In genomic region chr13:100266026-100266425, GRCh38 we compare ENCODE assay signal across 22 cellular contexts.
DNase-seq lines count a peak whose midpoint lies in the region; ATAC-seq and TF ChIP-seq lines count a peak whose summit lies in the region.
"Had no signal": no experiment of that assay in that cellular context is flagged by ENCODE, and none has a peak within 500 bp of the region (broad histone marks: within the 10 kb centered on the region; RNA-seq: fewer than 3 reads in every experiment).

No MANE protein-coding gene starts in this region.

- WGBS in H9 (ENCODE audit: extremely low coverage, insufficient read length, low lambda C conversion rate), result no CpG with 5 or more reads among the region's 2 CpGs
- WGBS in suprapubic skin, result 97% methylated on average over 2 of the region's 2 CpGs

- H3K4ac ChIP-seq in H9 (ENCODE audit: low read depth, low read length), result no peak overlapping the region

- no peak overlapping the region for H2AK5ac ChIP-seq in H9 (ENCODE audit: insufficient read length, low read length)

- H2BK12ac ChIP-seq in H9 (ENCODE audit: insufficient read length, low read depth, low read length), result no peak overlapping the region

- H4K20me1 ChIP-seq in H9 (ENCODE audit: control insufficient read depth, insufficient read depth, insufficient read length), result no peaks in the 10 kb centered on the region
- H4K20me1 ChIP-seq: BLaER1 treated with 17β-estradiol and CSF1 and Interleukin-3, amounts not matched to agents 10 nM and 100 nM had no signal

- H3K4me2 ChIP-seq in H9 (ENCODE audit: insufficient read depth, insufficient read length, low read length), result no peak overlapping the region
- H3K4me2 ChIP-seq: A549, GM23338 had no signal

- no peak overlapping the region for H4K91ac ChIP-seq in H9 (ENCODE audit: insufficient read length, low read depth, low read length)

- H3K27ac Mint-ChIP-seq in H9, result peak overlapping the region in 2 of 3 experiments; percentile 1 to 2; a peak in 2 of 7 replicates
- H3K27ac Mint-ChIP-seq: CD14-positive monocyte; CD4-positive, alpha-beta T cell; CD8-positive, alpha-beta memory T cell; GM23338 had no signal

- no peak overlapping the region for H2BK120ac ChIP-seq in H9 (ENCODE audit: low read depth, low read length, poor library complexity, severe bottlenecking)

- H3K56ac ChIP-seq in H9 (ENCODE audit: insufficient read length, low read depth, low read length), result no peak overlapping the region

- no peaks in the 10 kb centered on the region for H3K27me3 ChIP-seq in H9 (ENCODE audit: insufficient read depth, low read length)
- no peaks in the 10 kb centered on the region for H3K27me3 ChIP-seq in suprapubic skin
- H3K27me3 ChIP-seq: BE2C; BLaER1 treated with 17β-estradiol and CSF1 and Interleukin-3, amounts not matched to agents 10 nM and 100 nM had no signal

- peaks cover 5% of the 10 kb centered on the region for H3K36me3 ChIP-seq in suprapubic skin
- H3K36me3 ChIP-seq: BE2C had no signal

- H3K23ac ChIP-seq in H9 (ENCODE audit: insufficient read length, low read depth, low read length), result no peak overlapping the region

- H3K4me3 Mint-ChIP-seq in H9, result no peak overlapping the region
- H3K4me3 Mint-ChIP-seq: CD14-positive monocyte; CD4-positive, alpha-beta T cell; CD8-positive, alpha-beta memory T cell; GM23338 had no signal

- no peaks in the 10 kb centered on the region for H3K27me3 Mint-ChIP-seq in H9 (ENCODE audit: low read depth)
- H3K27me3 Mint-ChIP-seq: CD4-positive, alpha-beta T cell; CD8-positive, alpha-beta memory T cell had no signal

- no peak overlapping the region for H3K9ac ChIP-seq in H9 (ENCODE audit: extremely low read depth, insufficient read length, low read length)
- H3K9ac ChIP-seq: BLaER1 treated with 17β-estradiol and CSF1 and Interleukin-3, amounts not matched to agents 10 nM and 100 nM had no signal

- DNase-seq in ELR (ENCODE audit: low read depth), result peak; percentile 11
- no peak for DNase-seq in H9
- peak; percentile 31 for DNase-seq in epithelial cell of proximal tubule (ENCODE audit: low read depth)
- peak; percentile 71 for DNase-seq in renal cortical epithelial cell (ENCODE audit: low read depth)
- DNase-seq in suprapubic skin (ENCODE audit: low spot score in 2 of 2), result no peak
- DNase-seq: 8988T; ACHN; BE2C; CD4-positive, alpha-beta T cell; CD8-positive, alpha-beta memory T cell; DMS 273 treated with DMSO at 0.1 percent for 48 hours; DMS53; DND-41; GDM1; HCEC 1CT had no signal

- no peaks in the 10 kb centered on the region for H3K4me1 Mint-ChIP-seq in H9
- H3K4me1 Mint-ChIP-seq: CD8-positive, alpha-beta memory T cell; GM23338 had no signal

- no peaks in the 10 kb centered on the region for H3K4me1 ChIP-seq in H9 (ENCODE audit: insufficient read depth, low read length)
- no peaks in the 10 kb centered on the region for H3K4me1 ChIP-seq in suprapubic skin
- H3K4me1 ChIP-seq: A549 had no signal

- H3K27ac ChIP-seq in H9 (ENCODE audit: insufficient read length, low read depth, low read length) (no peak overlapping the region), suprapubic skin (no peak overlapping the region)
- H3K27ac ChIP-seq: A549; BLaER1 treated with 17β-estradiol and CSF1 and Interleukin-3, amounts not matched to agents 10 nM and 100 nM had no signal

- H3K23me2 ChIP-seq in H9 (ENCODE audit: insufficient read length, low read depth, low read length, poor library complexity, severe bottlenecking), result no peaks in the 10 kb centered on the region

- peaks cover 2 to 15% (median 11%) of the 10 kb centered on the region in 3 experiments; a peak in 6 of 7 replicates for H3K36me3 Mint-ChIP-seq in H9 (ENCODE audit: insufficient read depth in 1 of 3, low read depth in 3 of 3)

- no peak overlapping the region for H2BK20ac ChIP-seq in H9 (ENCODE audit: low read depth, low read length, poor library complexity, severe bottlenecking)

- no peak overlapping the region for H2BK5ac ChIP-seq in H9 (ENCODE audit: insufficient read length, low read length)

- no peak overlapping the region for H2BK15ac ChIP-seq in H9 (ENCODE audit: low read depth, low read length)

- no peak overlapping the region for H3T11ph ChIP-seq in H9 (ENCODE audit: low read length)

- no peaks in the 10 kb centered on the region for H3K9me3 Mint-ChIP-seq in H9
- H3K9me3 Mint-ChIP-seq: CD4-positive, alpha-beta T cell; CD8-positive, alpha-beta memory T cell; GM23338 had no signal

- H3K18ac ChIP-seq in H9 (ENCODE audit: insufficient read length, low read depth, low read length), result no peak overlapping the region

- no peak for TF ChIP-seq EP300 in suprapubic skin (IDR thresholded peaks at IDR 0.05)

- no peak for TF ChIP-seq CTCF in H9 (conservative IDR thresholded peaks at IDR 0.05)
- TF ChIP-seq CTCF in epithelial cell of proximal tubule (conservative IDR thresholded peaks at IDR 0.05; ENCODE audit: low read depth, low read length), result no peak
- TF ChIP-seq CTCF in suprapubic skin (IDR thresholded peaks at IDR 0.05), result no peak

- H2AFZ ChIP-seq in H9 (ENCODE audit: low read length), result no peak overlapping the region
- H2AFZ ChIP-seq: GM23338 had no signal

- TF ChIP-seq POLR2A in suprapubic skin (IDR thresholded peaks at IDR 0.05), result no peak

- no peak overlapping the region for H3K14ac ChIP-seq in H9 (ENCODE audit: insufficient read depth, low read length)

- no peaks in the 10 kb centered on the region for H3K79me2 ChIP-seq in H9 (ENCODE audit: insufficient read depth, low read length)

- no peak overlapping the region for H4K8ac ChIP-seq in H9 (replicated peaks; ENCODE audit: insufficient read length, low read depth, low read length)

- no peaks in the 10 kb centered on the region for H3K9me3 ChIP-seq in H9 (ENCODE audit: control insufficient read depth, low read depth, low read length)
- H3K9me3 ChIP-seq in suprapubic skin, result no peaks in the 10 kb centered on the region
- H3K9me3 ChIP-seq: A549, BE2C had no signal

- H4K5ac ChIP-seq in H9 (ENCODE audit: insufficient read length, low read depth, low read length), result no peak overlapping the region

- no peaks in the 10 kb centered on the region for H3K79me1 ChIP-seq in H9 (ENCODE audit: insufficient read depth, low read depth, low read length, poor library complexity, severe bottlenecking)

- H3K4me3 ChIP-seq in epithelial cell of proximal tubule (ENCODE audit: low read depth, low read length) (no peak overlapping the region), suprapubic skin (no peak overlapping the region)
- H3K4me3 ChIP-seq: A549; BLaER1 treated with 17β-estradiol and CSF1 and Interleukin-3, amounts not matched to agents 10 nM and 100 nM; GM12878; GM23338 had no signal

- no peak for ATAC-seq in HG03196 (IDR thresholded peaks at IDR 0.05; ENCODE audit: unreplicated experiment)
- ATAC-seq in HG03520 (IDR thresholded peaks at IDR 0.05; ENCODE audit: unreplicated experiment), result no peak
- ATAC-seq: A549, GM12878, GM23338 had no signal

Comparison
In these comparisons a context has a peak if more than half of its experiments do, and no peak if none do; other contexts are left out.
1. DNase-seq: peak in ELR (single experiment), epithelial cell of proximal tubule (single experiment) and renal cortical epithelial cell (single experiment); none in H9 (single experiment) and suprapubic skin (0 of 2).